ENCODE assay signal across 1 cellular context in genomic region chr13:42086582-42086981, GRCh38.
A peak's percentile ranks its signal among the peaks of the same experiment; 100 is the strongest.
TF ChIP-seq lines count a peak whose summit lies in the region.

No MANE protein-coding gene starts in this region.

TF ChIP-seq in GM12878, 131 proteins besides CTCF, POLR2A, EP300 and RAD21 (continued from another document and continues in another):
- TF ChIP-seq CEBPZ (IDR thresholded peaks at IDR 0.05; ENCODE audit: low read depth, low read length) (no peak), GATAD2B (conservative IDR thresholded peaks at IDR 0.05; ENCODE audit: low read depth) (0 out of 2 replicates have a peak, but pooled peaks have one; percentile 31), MTA2 (IDR thresholded peaks at IDR 0.05; ENCODE audit: low read depth) (peak; percentile 77), ESRRA (IDR thresholded peaks at IDR 0.05; ENCODE audit: low read length) (no peak), POLR2AphosphoS2 (IDR thresholded peaks at IDR 0.05; ENCODE audit: low read depth, low read length) (no peak), NR2F1 (conservative IDR thresholded peaks at IDR 0.05) (no peak), MXI1 (IDR thresholded peaks at IDR 0.05; ENCODE audit: low read depth, low read length) (no peak), CUX1 (IDR thresholded peaks at IDR 0.05; ENCODE audit: insufficient replicate concordance, low read depth, low read length) (no peak), TCF7 (IDR thresholded peaks at IDR 0.05; ENCODE audit: borderline replicate concordance) (no peak), RBBP5 (conservative IDR thresholded peaks at IDR 0.05) (no peak), ATF3 (IDR thresholded peaks at IDR 0.05; ENCODE audit: borderline replicate concordance, extremely low read depth, low read depth, low read length) (no peak), BHLHE40 (IDR thresholded peaks at IDR 0.05; ENCODE audit: borderline replicate concordance in 1 of 2, low read depth in 2 of 2, low read length in 1 of 2) (peak; percentile 80 to 86), TBL1XR1 (IDR thresholded peaks at IDR 0.05; ENCODE audit: low read depth, low read length) (no peak), ZBTB33 (IDR thresholded peaks at IDR 0.05) (no peak), STAT3 (IDR thresholded peaks at IDR 0.05; ENCODE audit: low read depth, low read length) (no peak), YY1 (IDR thresholded peaks at IDR 0.05; ENCODE audit: low read depth, low read length) (no peak), SMAD1 (IDR thresholded peaks at IDR 0.05; ENCODE audit: low read depth, partially characterized antibody) (no peak), SREBF1 (IDR thresholded peaks at IDR 0.05; ENCODE audit: low read length) (no peak), SKIL (IDR thresholded peaks at IDR 0.05; ENCODE audit: low read depth, poor library complexity, severe bottlenecking) (peak; percentile 57), BCL3 (IDR thresholded peaks at IDR 0.05; ENCODE audit: borderline replicate concordance, insufficient read depth, low read depth, low read length, poor library complexity, severe bottlenecking) (no peak), SRF (IDR thresholded peaks at IDR 0.05; ENCODE audit: low read depth in 2 of 2, low read length in 2 of 2) (no peak), MEF2B (IDR thresholded peaks at IDR 0.05; ENCODE audit: partially characterized antibody, poor library complexity, severe bottlenecking) (peak; percentile 61), EED (IDR thresholded peaks at IDR 0.05; ENCODE audit: low read depth) (no peak), RUNX3 (IDR thresholded peaks at IDR 0.05; ENCODE audit: low read length) (peak; percentile 72), ZBTB11 (CRISPR knock-in tag; IDR thresholded peaks at IDR 0.05) (no peak), MTA3 (IDR thresholded peaks at IDR 0.05; ENCODE audit: borderline replicate concordance, low read length) (no peak), NBN (IDR thresholded peaks at IDR 0.05) (0 out of 2 replicates have a peak, but pooled peaks have one; percentile 47), CREM (IDR thresholded peaks at IDR 0.05; ENCODE audit: low read depth) (no peak), E2F8 (IDR thresholded peaks at IDR 0.05; ENCODE audit: low read depth, partially characterized antibody) (no peak), RB1 (IDR thresholded peaks at IDR 0.05; ENCODE audit: borderline replicate concordance) (no peak), IKZF2 (IDR thresholded peaks at IDR 0.05) (peak; percentile 77 to 81; a peak in 3 of 4 replicates), RELB (IDR thresholded peaks at IDR 0.05; ENCODE audit: low read depth) (peak; percentile 84; the same call in 1 of the 2 replicates), ZNF274 (IDR thresholded peaks at IDR 0.05; ENCODE audit: insufficient read depth, insufficient read length) (no peak), YBX1 (IDR thresholded peaks at IDR 0.05) (no peak), ASH2L (IDR thresholded peaks at IDR 0.05; ENCODE audit: borderline replicate concordance, low read depth) (no peak), RFX5 (IDR thresholded peaks at IDR 0.05; ENCODE audit: low read depth, low read length) (no peak), KLF5 (IDR thresholded peaks at IDR 0.05; ENCODE audit: partially characterized antibody) (no peak)
